Comparison of ENCODE assay signal across 8 cellular contexts in genomic region chr16:18560416-18561220, GRCh38. TPM values are rescaled to one million over a fixed set of nuclear protein-coding genes. Genes with fewer than 3 reads are reported as not detected.
DNase-seq lines count a peak whose midpoint lies in the region; ATAC-seq and TF ChIP-seq lines count a peak whose summit lies in the region.
"Not testable (repeated sequence)": the region's sequence is repeated elsewhere in the genome, so short reads cannot be mapped to it uniquely, and the experiment has no call there.

No MANE protein-coding gene starts in this region.

- H3K9ac ChIP-seq in Karpas-422 (ENCODE audit: low read length): peak overlapping the region; percentile 64

- H3K27me3 Mint-ChIP-seq in CD8-positive, alpha-beta memory T cell; WTC11 (ENCODE audit: low read depth); progenitor cell of endocrine pancreas; type B pancreatic cell: not testable (repeated sequence)

- DNase-seq in CD8-positive, alpha-beta memory T cell; Karpas-422; WTC11 (ENCODE audit: low spot score); ascending aorta (ENCODE audit: low spot score in 2 of 2); epithelial cell of proximal tubule (ENCODE audit: low read depth); progenitor cell of endocrine pancreas (ENCODE audit: low spot score, unreplicated experiment); type B pancreatic cell (ENCODE audit: extremely low spot score, unreplicated experiment): not testable (repeated sequence)
- DNase-seq in left kidney (ENCODE audit: low read depth, low spot score): peak; percentile 3

- H3K4me2 ChIP-seq in Karpas-422 (ENCODE audit: low read depth, low read length, poor library complexity, severe bottlenecking): peak overlapping the region; percentile 64

- peak overlapping the region in 5 of 7 donors; percentile 23 to 70 (median 56) for H3K4me3 Mint-ChIP-seq in CD8-positive, alpha-beta memory T cell
- peak overlapping the region; percentile 54 for H3K4me3 Mint-ChIP-seq in WTC11
- H3K4me3 Mint-ChIP-seq in progenitor cell of endocrine pancreas (ENCODE audit: low read depth): peak overlapping the region; percentile 55
- H3K4me3 Mint-ChIP-seq in type B pancreatic cell: peak overlapping the region; percentile 45

- not testable (repeated sequence) for H4K20me1 ChIP-seq in Karpas-422 (ENCODE audit: insufficient read depth, low read depth, low read length)

- not testable (repeated sequence) for H2AFZ ChIP-seq in Karpas-422 (ENCODE audit: low read length)

- intact Hi-C loops in ascending aorta (cut with DNase I): not testable (repeated sequence)

- peaks cover 9 to 21% (median 17%) of the 10 kb centered on the region in 3 donors for H3K4me1 Mint-ChIP-seq in CD8-positive, alpha-beta memory T cell
- not testable (repeated sequence) for H3K4me1 Mint-ChIP-seq in WTC11; progenitor cell of endocrine pancreas (ENCODE audit: low read depth); type B pancreatic cell (ENCODE audit: unreplicated experiment)

- H3K4me3 ChIP-seq in CD8-positive, alpha-beta memory T cell (ENCODE audit: low read length): not testable (repeated sequence)
- H3K4me3 ChIP-seq in Karpas-422 (ENCODE audit: low read length) (peak overlapping the region; percentile 64; the same call in 1 of the 2 replicates), ascending aorta (peak overlapping the region; percentile 21 to 79), epithelial cell of proximal tubule (ENCODE audit: low read depth, low read length) (peak overlapping the region; percentile 53)

- TF ChIP-seq CTCF in WTC11 (IDR thresholded peaks at IDR 0.05); ascending aorta (IDR thresholded peaks at IDR 0.05); epithelial cell of proximal tubule (conservative IDR thresholded peaks at IDR 0.05; ENCODE audit: low read depth, low read length); progenitor cell of endocrine pancreas (IDR thresholded peaks at IDR 0.05; ENCODE audit: unreplicated experiment); type B pancreatic cell (conservative IDR thresholded peaks at IDR 0.05): not testable (repeated sequence)

- POLR2A ChIA-PET in CD8-positive, alpha-beta memory T cell (lab: Charles Lee); WTC11 (lab: Charles Lee): not testable (repeated sequence)

- H3K27me3 ChIP-seq in CD8-positive, alpha-beta memory T cell (ENCODE audit: insufficient read depth, low read length, poor library complexity, severe bottlenecking); Karpas-422 (ENCODE audit: low read length); ascending aorta: not testable (repeated sequence)

- not testable (repeated sequence) for H3K36me3 Mint-ChIP-seq in CD8-positive, alpha-beta memory T cell; WTC11; progenitor cell of endocrine pancreas (ENCODE audit: insufficient read depth); type B pancreatic cell

- not testable (repeated sequence) for ATAC-seq in WTC11

- H3K79me2 ChIP-seq in Karpas-422 (ENCODE audit: low read length): peaks cover 14% of the 10 kb centered on the region

- CTCF ChIA-PET in CD8-positive, alpha-beta memory T cell (lab: Charles Lee); WTC11 (lab: Charles Lee): not testable (repeated sequence)

- H3K36me3 ChIP-seq in CD8-positive, alpha-beta memory T cell (ENCODE audit: insufficient read depth, low read length); Karpas-422 (ENCODE audit: insufficient read depth, low read length); ascending aorta: not testable (repeated sequence)

- H3K9me3 ChIP-seq in CD8-positive, alpha-beta memory T cell (ENCODE audit: low read length); Karpas-422 (ENCODE audit: low read length); ascending aorta: not testable (repeated sequence)

- H3K27ac Mint-ChIP-seq in CD8-positive, alpha-beta memory T cell: peak overlapping the region in 3 of 8 donors; percentile 38 to 58 (median 45)
- H3K27ac Mint-ChIP-seq in WTC11, progenitor cell of endocrine pancreas, type B pancreatic cell: not testable (repeated sequence)

- H3K9me3 Mint-ChIP-seq in CD8-positive, alpha-beta memory T cell; WTC11; progenitor cell of endocrine pancreas (ENCODE audit: low read depth); type B pancreatic cell: not testable (repeated sequence)

- H3K4me1 ChIP-seq in CD8-positive, alpha-beta memory T cell (ENCODE audit: insufficient read depth, low read length); Karpas-422 (ENCODE audit: low read length); ascending aorta: not testable (repeated sequence)

- not testable (repeated sequence) for H3K27ac ChIP-seq in CD8-positive, alpha-beta memory T cell (ENCODE audit: low read depth, low read length); Karpas-422 (ENCODE audit: low read length); ascending aorta

- not testable (repeated sequence) for H3K9me2 ChIP-seq in Karpas-422 (replicated peaks; ENCODE audit: insufficient read depth, low read length)

RNA-seq across cellular contexts. Expression of gene NOMO2, which starts 1.3 kb away (rescaled TPM):
- 10 to 100 TPM; 85.8 to 90.1 TPM for total RNA-seq in CD8-positive, alpha-beta memory T cell
- 67.5 TPM for polyA plus RNA-seq in CD8-positive, alpha-beta memory T cell
- total RNA-seq in Karpas-422 (2014; rRNA removed; shearing (Covaris generic); ENCODE audit: low replicate concordance): 72.6 and 94.8 TPM in 2 replicates
- total RNA-seq in WTC11 (2021): 96.0 to 103 TPM (median 96.9 TPM) in 3 replicates
- total RNA-seq in ascending aorta: 110 TPM
- 59.5 and 80.6 TPM in 2 replicates for total RNA-seq in epithelial cell of proximal tubule
- total RNA-seq in progenitor cell of endocrine pancreas: 113 and 116 TPM in 2 replicates
- total RNA-seq in type B pancreatic cell (ENCODE audit: low replicate concordance): 90.5 and 98.8 TPM in 2 replicates
